ENCODE assay signal across 8 cellular contexts in genomic region chr6:156781882-156782631, GRCh38. TPM values are rescaled to one million over a fixed set of nuclear protein-coding genes. Genes with fewer than 3 reads are reported as not detected.
A peak's percentile ranks its signal among the peaks of the same experiment; 100 is the strongest.
DNase-seq lines count a peak whose midpoint lies in the region; ATAC-seq and TF ChIP-seq lines count a peak whose summit lies in the region.

No MANE protein-coding gene starts in this region.

- DNase-seq in GM12865 (ENCODE audit: low read depth) (no peak), OCI-LY7 (ENCODE audit: low spot score) (no peak), endothelial cell (ENCODE audit: low spot score) (no peak), gastrocnemius medialis (no peak), COR-L47 (lab: John Stamatoyannopoulos, UW) (no peak), NCI-H526 treated with DMSO at 0.1 percent for 48 hours (lab: John Stamatoyannopoulos, UW) (no peak), COLO668 (lab: John Stamatoyannopoulos, UW; ENCODE audit: unreplicated experiment) (no peak), RWPE1 (ENCODE audit: low spot score) (no peak)

- H3K9me3 ChIP-seq in OCI-LY7 (ENCODE audit: low read length) (no peaks in the 10 kb centered on the region), gastrocnemius medialis (no peaks in the 10 kb centered on the region)

- H3K27ac Mint-ChIP-seq in endothelial cell (ENCODE audit: unreplicated experiment): peak overlapping the region; percentile 80

- TF ChIP-seq POLR2A in gastrocnemius medialis (IDR thresholded peaks at IDR 0.05): no peak

- peaks cover 36% of the 10 kb centered on the region for H3K4me1 Mint-ChIP-seq in endothelial cell (ENCODE audit: unreplicated experiment)

- CTCF ChIA-PET in OCI-LY7 (lab: Charles Lee; ENCODE audit: unreplicated experiment): no interaction called here
- CTCF ChIA-PET in RWPE1 (lab: Yijun Ruan, JAX): no interaction called here

- H3K9me2 ChIP-seq in OCI-LY7 (ENCODE audit: insufficient read depth, low read length): no peaks in the 10 kb centered on the region

- no peak for ATAC-seq in gastrocnemius medialis

- peaks cover 14% of the 10 kb centered on the region for H3K27me3 Mint-ChIP-seq in endothelial cell (ENCODE audit: unreplicated experiment)

- no peak for TF ChIP-seq CTCF in GM12865 (IDR thresholded peaks at IDR 0.05; ENCODE audit: insufficient read depth, low read depth, low read length, missing control alignments)
- TF ChIP-seq CTCF in OCI-LY7 (conservative IDR thresholded peaks at IDR 0.05; ENCODE audit: low read length): no peak
- no peak for TF ChIP-seq CTCF in endothelial cell (IDR thresholded peaks at IDR 0.05; ENCODE audit: unreplicated experiment)
- TF ChIP-seq CTCF in gastrocnemius medialis (IDR thresholded peaks at IDR 0.05 in 4 of 5, conservative IDR thresholded peaks at IDR 0.05 in 1 of 5): no peak
- no peak for TF ChIP-seq CTCF in RWPE1 (conservative IDR thresholded peaks at IDR 0.05; ENCODE audit: low read depth)

- peak overlapping the region; percentile 65 for H3K4me3 ChIP-seq in GM12865 (ENCODE audit: low read depth, low read length)
- peak overlapping the region; percentile 76 for H3K4me3 ChIP-seq in OCI-LY7 (ENCODE audit: low read depth, low read length, poor library complexity, severe bottlenecking)
- peak overlapping the region; percentile 57 to 89 (median 81) for H3K4me3 ChIP-seq in gastrocnemius medialis

- H3K36me3 Mint-ChIP-seq in endothelial cell (ENCODE audit: low read depth, unreplicated experiment): peaks cover 6% of the 10 kb centered on the region

- BruUV-seq in OCI-LY7 (replicated peaks; lab: Mats Ljungman, UMichigan): TSS peak; percentile 37

- in situ Hi-C loops in gastrocnemius medialis (cut with MboI; ENCODE audit: low sequenced_read_pairs in 4 of 4): loop anchor here (5.0 to 25.0 kb wide), 7 partner anchors 97 to 1470 kb away; partner anchors contain the start of gene TFB1M (in 1 of the 4)

- H3K4me1 ChIP-seq in OCI-LY7 (ENCODE audit: insufficient read depth, low read length, poor library complexity, severe bottlenecking) (peaks cover 40% of the 10 kb centered on the region), gastrocnemius medialis (peaks cover 49 to 58% of the 10 kb centered on the region in 2 donors)

- H3K36me3 ChIP-seq in OCI-LY7 (ENCODE audit: insufficient read depth, low read length): peaks cover 54% of the 10 kb centered on the region
- no peaks in the 10 kb centered on the region for H3K36me3 ChIP-seq in gastrocnemius medialis

- POLR2A ChIA-PET in OCI-LY7 (lab: Charles Lee): interaction anchor here (0.6 to 1.0 kb wide), 3 partner anchors 9 to 218 kb away, joined by 3 to 4 read pairs (median 3); no protein-coding TSS in a partner anchor
- POLR2A ChIA-PET in RWPE1 (lab: Yijun Ruan, JAX; ENCODE audit: low non-redundant PET): no interaction called here

- H4K20me1 ChIP-seq in OCI-LY7 (ENCODE audit: insufficient read depth, low read length): peaks cover 39% of the 10 kb centered on the region

- peak overlapping the region; percentile 86 for H3K27ac ChIP-seq in OCI-LY7 (ENCODE audit: low read depth, low read length, poor library complexity, severe bottlenecking)
- peak overlapping the region; percentile 87 to 98 (median 92) for H3K27ac ChIP-seq in gastrocnemius medialis
- no peak overlapping the region for H3K27ac ChIP-seq in RWPE1

- H3K79me2 ChIP-seq in OCI-LY7 (ENCODE audit: insufficient read depth, low read depth, low read length): peaks cover 74% of the 10 kb centered on the region

- no peaks in the 10 kb centered on the region for H3K9me3 Mint-ChIP-seq in endothelial cell (ENCODE audit: unreplicated experiment)

- peak overlapping the region; percentile 85 for H3K4me2 ChIP-seq in OCI-LY7 (ENCODE audit: low read length)

- no peak overlapping the region for H2AFZ ChIP-seq in OCI-LY7 (ENCODE audit: low read length)

- H3K27me3 ChIP-seq in gastrocnemius medialis: no peaks in the 10 kb centered on the region

- H3K4me3 Mint-ChIP-seq in endothelial cell (ENCODE audit: unreplicated experiment): peak overlapping the region; percentile 79

- intact Hi-C loops in OCI-LY7 (cut with micrococcal nuclease; ENCODE audit: unreplicated experiment) (loop anchor here (2.0 to 10.0 kb wide), 6 partner anchors 69 to 493 kb away; no protein-coding TSS in a partner anchor), gastrocnemius medialis (cut with DNase I; ENCODE audit: low total_unique reads) (loop anchor here (5.0 kb wide), 1 partner anchor 45 kb away; no protein-coding TSS in a partner anchor)

RNA-seq across cellular contexts. Expression of gene ARID1B, which starts 4.9 kb away (rescaled TPM):
- 71.8 and 90.1 TPM in 2 replicates for total RNA-seq in OCI-LY7 (2014; rRNA removed; shearing (Covaris generic))
- total RNA-seq in OCI-LY7 (2022) (164 and 170 TPM in 2 replicates), endothelial cell (ENCODE audit: unreplicated experiment) (104 TPM), gastrocnemius medialis (10 to 100 TPM; 54.9 to 75.3 (median 62.0) TPM)
